In genomic region chr9:112339886-112340285, GRCh38 we compare ENCODE assay signal across 27 cellular contexts.
"Had no signal": no experiment of that assay in that cellular context is flagged by ENCODE, and none has a peak within 500 bp of the region (broad histone marks: within the 10 kb centered on the region; RNA-seq: fewer than 3 reads in every experiment).

No MANE protein-coding gene starts in this region.

- H3K27ac ChIP-seq: stomach, suprapubic skin, testis, thoracic aorta, thyroid gland, tibial artery, tibial nerve, transverse colon, upper lobe of left lung, upper lobe of right lung, uterus, vagina had no signal

- H3K4me3 ChIP-seq: stomach, suprapubic skin, testis, thoracic aorta, thyroid gland, tibial artery, tibial nerve, transverse colon, upper lobe of left lung, upper lobe of right lung, uterus, vagina had no signal

- ATAC-seq: stimulated activated effector memory CD8-positive, alpha-beta T cell treated with anti-CD3 and anti-CD28 coated beads, Interleukin-12 subunit alpha, Interleukin-12 subunit beta, amount 100 ng/mL, for 72 hours; stimulated activated memory B cell treated with anti-CD40 and anti-IgM and Interleukin-4, amounts not matched to agents 10 μg/mL and 1 μg/mL and 100 μg/mL, for 72 hours; stimulated activated naive B cell treated with anti-CD40 and anti-IgM and Interleukin-4, amounts not matched to agents 10 μg/mL and 1 μg/mL and 100 μg/mL, for 72 hours; stimulated activated naive CD8-positive, alpha-beta T cell treated with anti-CD3 and anti-CD28 coated beads, Interleukin-15, amount 100 ng/mL, for 72 hours; stimulated activated naive CD8-positive, alpha-beta T cell treated with anti-CD3 and anti-CD28 coated beads, Interleukin-15, Interleukin-2, amounts not matched to agents 100 U/mL and 50 U/mL, for 24 hours; upper lobe of right lung had no signal

- H3K9me3 ChIP-seq: stomach, suprapubic skin, testis, thoracic aorta, thyroid gland, tibial artery, tibial nerve, transverse colon, upper lobe of left lung, upper lobe of right lung, uterus, vagina had no signal

- H3K4me1 ChIP-seq: testis, thyroid gland, tibial nerve, upper lobe of right lung, uterus, vagina had no signal

- FAIRE-seq: urothelium cell line had no signal

- DNase-seq: stimulated activated CD4-positive, alpha-beta T cell treated with anti-CD3 and anti-CD28 coated beads, Interleukin-2, amount 100 ng/mL, for 48 hours; stimulated activated CD4-positive, alpha-beta T cell treated with anti-CD3 and anti-CD28 coated beads, Interleukin-4, amount 100 ng/mL, for 1 hour; stimulated activated CD4-positive, alpha-beta T cell treated with anti-CD3 and anti-CD28 coated beads, Interleukin-4, amount 100 ng/mL, for 24 hours; stimulated activated CD4-positive, alpha-beta T cell treated with anti-CD3 and anti-CD28 coated beads, Interleukin-4, amount 100 ng/mL, for 4 hours; stimulated activated CD8-positive, alpha-beta memory T cell treated with anti-CD3 and anti-CD28 coated beads, Interleukin-4, amount 100 ng/mL, for 48 hours; stimulated activated naive B cell treated with anti-CD40 and anti-IgM and Interleukin-4, amounts not matched to agents 10 μg/mL and 1 μg/mL and 100 μg/mL, for 72 hours; stimulated activated naive CD4-positive, alpha-beta T cell; stimulated activated naive CD4-positive, alpha-beta T cell treated with Interleukin-2 at 50 U/mL for 16 hours; stimulated activated naive CD8-positive, alpha-beta T cell treated with anti-CD3 and anti-CD28 coated beads, Interleukin-15, amount 100 ng/mL, for 72 hours; stimulated activated naive CD8-positive, alpha-beta T cell treated with anti-CD3 and anti-CD28 coated beads, Interleukin-15, Interleukin-2, amounts not matched to agents 100 U/mL and 50 U/mL, for 24 hours; stomach; substantia nigra; testis; thyroid gland; tibial artery; transverse colon; trophoblast cell; upper lobe of left lung; upper lobe of right lung; uterus had no signal
